ENCODE assay signal across 8 cellular contexts in genomic region chr11:118353084-118353710, GRCh38. TPM values are rescaled to one million over a fixed set of nuclear protein-coding genes. Genes with fewer than 3 reads are reported as not detected.
A peak's percentile ranks its signal among the peaks of the same experiment; 100 is the strongest.
DNase-seq lines count a peak whose midpoint lies in the region; ATAC-seq and TF ChIP-seq lines count a peak whose summit lies in the region.

No MANE protein-coding gene starts in this region.

- H3K27ac ChIP-seq in mammary epithelial cell (ENCODE audit: insufficient read depth, low read depth, low read length), result no peak overlapping the region

- in situ Hi-C loops in mammary epithelial cell (cut with MboI; ENCODE audit: low sequenced_read_pairs in 2 of 2), result loop anchor here (5.0 to 10.0 kb wide), 2 partner anchors 58 to 156 kb away; no protein-coding TSS in a partner anchor

- H3K9ac ChIP-seq in mammary epithelial cell (ENCODE audit: insufficient read depth, low read length), result no peak overlapping the region

- no peaks in the 10 kb centered on the region for H3K4me1 ChIP-seq in mammary epithelial cell (ENCODE audit: insufficient read depth, low read length)

- no peak for ATAC-seq in HG02759 (IDR thresholded peaks at IDR 0.05; ENCODE audit: unreplicated experiment)
- no peak for ATAC-seq in HG02798 (IDR thresholded peaks at IDR 0.05; ENCODE audit: poor library complexity, unreplicated experiment)
- ATAC-seq in GM21717 (IDR thresholded peaks at IDR 0.05; ENCODE audit: unreplicated experiment), result no peak

- H3K27ac Mint-ChIP-seq in neural crest cell (ENCODE audit: unreplicated experiment), result no peak overlapping the region

- H3K4me3 ChIP-seq in mammary epithelial cell (replicated peaks in 1 of 3; ENCODE audit: insufficient read depth in 1 of 3, low read depth in 2 of 3, low read length in 3 of 3), result no peak overlapping the region

- H3K9me3 ChIP-seq in mammary epithelial cell (replicated peaks; ENCODE audit: insufficient read depth, low read length), result no peaks in the 10 kb centered on the region

- H3K9me3 Mint-ChIP-seq in neural crest cell, result no peaks in the 10 kb centered on the region

- DNase-seq in NCI-H2227 (lab: John Stamatoyannopoulos, UW; ENCODE audit: unreplicated experiment) (peak; percentile 12), NCI-H2227 treated with DMSO at 0.1 percent for 48 hours (lab: John Stamatoyannopoulos, UW) (no peak), MV-4-11 (lab: John Stamatoyannopoulos, UW) (peak; percentile 11), mammary epithelial cell (no peak), neural crest cell (ENCODE audit: low read depth, low spot score) (no peak)

- H3K36me3 ChIP-seq in mammary epithelial cell (ENCODE audit: insufficient read depth, low read length), result no peaks in the 10 kb centered on the region

- CTCF ChIA-PET in mammary epithelial cell (lab: Charles Lee; ENCODE audit: low non-redundant PET), result interaction anchor here (0.6 kb wide), 1 partner anchor 131 kb away, joined by 3 read pairs; no protein-coding TSS in a partner anchor

- H4K20me1 ChIP-seq in mammary epithelial cell (ENCODE audit: insufficient read depth, low read length), result no peaks in the 10 kb centered on the region

- intact Hi-C loops in mammary epithelial cell (cut with micrococcal nuclease), result loop anchor here (1.0 to 10.0 kb wide), 4 partner anchors 57 to 208 kb away; partner anchors contain the start of gene MPZL3

- no peaks in the 10 kb centered on the region for H3K36me3 Mint-ChIP-seq in neural crest cell (ENCODE audit: low read depth)

- no peaks in the 10 kb centered on the region for H3K79me2 ChIP-seq in mammary epithelial cell (ENCODE audit: insufficient read depth, low read length)

- 0% methylated on average over 2 of the region's 6 CpGs for WGBS in mammary epithelial cell (ENCODE audit: low coverage, missing lambda C conversion rate)

- no peaks in the 10 kb centered on the region for H3K4me1 Mint-ChIP-seq in neural crest cell

- H3K4me2 ChIP-seq in mammary epithelial cell (ENCODE audit: insufficient read depth, low read depth, low read length), result no peak overlapping the region

- dilution Hi-C loops in mammary epithelial cell (cut with HindIII; ENCODE audit: low sequenced_read_pairs), result no loop called here

- no peak overlapping the region for H3K4me3 Mint-ChIP-seq in neural crest cell

- BruUV-seq in mammary epithelial cell (replicated peaks; lab: Mats Ljungman, UMichigan), result no TSS peak

- peaks cover 74% of the 10 kb centered on the region for H3K27me3 Mint-ChIP-seq in neural crest cell (ENCODE audit: low read depth)

- no peak overlapping the region for H2AFZ ChIP-seq in mammary epithelial cell (ENCODE audit: low read depth, low read length)

- H3K27me3 ChIP-seq in mammary epithelial cell (ENCODE audit: insufficient read depth, low read length), result no peaks in the 10 kb centered on the region

- peak; percentile 17 to 50 for TF ChIP-seq CTCF in mammary epithelial cell (conservative IDR thresholded peaks at IDR 0.05 in 1 of 2, IDR thresholded peaks at IDR 0.05 in 1 of 2; ENCODE audit: extremely low read depth in 1 of 2, insufficient read depth in 1 of 2, low read depth in 1 of 2, low read length in 2 of 2)
- peak; percentile 77 for TF ChIP-seq CTCF in neural crest cell (conservative IDR thresholded peaks at IDR 0.05)

RNA-seq across cellular contexts. Expression of gene UBE4A, which starts 6.2 kb away (rescaled TPM):
- total RNA-seq in mammary epithelial cell, result 10 to 100 TPM; 31.9 to 54.3 TPM
- polyA plus RNA-seq in mammary epithelial cell, result 9.4 TPM
- 73.2 TPM for polyA minus RNA-seq in mammary epithelial cell
- total RNA-seq in neural crest cell, result 35.1 and 35.9 TPM in 2 replicates

RNA-seq across cellular contexts. Expression of gene CD3G, which starts 9.1 kb away (rescaled TPM):
- not detected for total RNA-seq in mammary epithelial cell
- not detected for polyA plus RNA-seq in mammary epithelial cell
- polyA minus RNA-seq in mammary epithelial cell, result not detected
- not detected in 2 replicates for total RNA-seq in neural crest cell

RNA-seq across cellular contexts. Expression of gene CD3D, which starts 10.7 kb away (rescaled TPM):
- total RNA-seq in mammary epithelial cell (not detected), neural crest cell (not detected in 2 replicates)
- polyA plus RNA-seq in mammary epithelial cell, result not detected
- polyA minus RNA-seq in mammary epithelial cell, result not detected

RNA-seq across cellular contexts. Expression of gene ATP5MG, which starts 48.2 kb away (rescaled TPM):
- total RNA-seq in mammary epithelial cell, result 100 to 1,000 TPM in 1 of 2 donors, 10 to 100 TPM in 1; 24.8 to 187 TPM
- polyA plus RNA-seq in mammary epithelial cell, result 266 TPM
- polyA minus RNA-seq in mammary epithelial cell, result 109 TPM
- total RNA-seq in neural crest cell, result 227 and 233 TPM in 2 replicates

RNA-seq across cellular contexts. Expression of gene CD3E, which starts 48.7 kb away (rescaled TPM):
- total RNA-seq in mammary epithelial cell, result not detected
- polyA plus RNA-seq in mammary epithelial cell, result not detected
- polyA minus RNA-seq in mammary epithelial cell, result not detected
- not detected in 2 replicates for total RNA-seq in neural crest cell

Comparison
In these comparisons a context has a peak if more than half of its experiments do, and no peak if none do; other contexts are left out.
1. DNase-seq: peak in NCI-H2227 (single experiment) and MV-4-11 (single experiment); none in NCI-H2227 treated with DMSO at 0.1 percent for 48 hours (single experiment), mammary epithelial cell (single experiment) and neural crest cell (single experiment).